Comparison of ENCODE assay signal across 29 cellular contexts in the genomic region with DNA sequence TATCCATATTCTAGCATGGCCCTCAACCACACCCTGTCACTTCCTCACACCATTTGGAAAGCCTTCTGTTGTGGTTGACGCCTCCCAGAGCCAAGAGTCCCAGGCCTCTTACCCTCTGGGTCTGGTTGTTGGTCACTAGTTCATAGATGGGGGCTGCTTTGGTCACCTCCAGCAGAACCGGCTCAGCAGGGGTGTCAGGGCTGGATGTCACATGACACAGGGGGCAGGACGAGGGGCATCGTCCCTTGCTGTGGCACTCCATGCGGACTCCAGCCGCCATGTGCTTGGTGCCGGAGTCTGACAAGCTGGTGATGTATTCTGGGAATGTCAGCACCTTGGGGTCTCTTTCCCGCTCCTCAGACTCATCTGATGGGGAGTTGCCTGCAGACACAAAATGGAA.
"Had no signal": no experiment of that assay in that cellular context is flagged by ENCODE, and none has a peak within 500 bp of the region (broad histone marks: within the 10 kb centered on the region; RNA-seq: fewer than 3 reads in every experiment).

No MANE protein-coding gene starts in this region.

- H3K4me1 ChIP-seq: gastrocnemius medialis had no signal

- H3K4me3 Mint-ChIP-seq: dendritic cell treated with granulocyte-macrophage colony-stimulating factor and Interleukin-4, amounts not matched to agents 40 ng/mL and 50 ng/mL, for 4 days; effector memory CD8-positive, alpha-beta T cell; endodermal cell had no signal

- DNase-seq: colonic mucosa; cortex of kidney; dermis blood vessel endothelial cell; dorsolateral prefrontal cortex; effector CD4-positive, alpha-beta T cell; effector CD8-positive, alpha-beta T cell; effector memory CD4-positive, alpha-beta T cell; effector memory CD8-positive, alpha-beta T cell; endodermal cell; erythroblast; esophagus squamous epithelium; foreskin fibroblast; foreskin keratinocyte; foreskin melanocyte; gastrocnemius medialis; glutamatergic neuron; head of caudate nucleus; heart left ventricle; heart right ventricle had no signal

- H3K27ac Mint-ChIP-seq: dendritic cell treated with granulocyte-macrophage colony-stimulating factor and Interleukin-4, amounts not matched to agents 40 ng/mL and 50 ng/mL, for 4 days; effector memory CD8-positive, alpha-beta T cell; endodermal cell had no signal

- H3K36me3 ChIP-seq: colonic mucosa, esophagus muscularis mucosa, esophagus squamous epithelium, gastrocnemius medialis, gastroesophageal sphincter, heart left ventricle, heart right ventricle had no signal

- H2AFZ ChIP-seq: hepatocyte had no signal

- H3K4me3 ChIP-seq: colonic mucosa, dorsolateral prefrontal cortex, esophagus muscularis mucosa, esophagus squamous epithelium, gastrocnemius medialis, gastroesophageal sphincter, heart left ventricle, heart right ventricle, hepatocyte had no signal

- FAIRE-seq: colon, endometrium, endothelial cell of umbilical vein, frontal cortex had no signal

- H3K4me2 ChIP-seq: hepatocyte had no signal

- H3K27ac ChIP-seq: colonic mucosa, dorsolateral prefrontal cortex, epithelial cell of prostate, esophagus muscularis mucosa, esophagus squamous epithelium, foreskin keratinocyte, gastrocnemius medialis, gastroesophageal sphincter, hepatocyte had no signal

- H3K27me3 ChIP-seq: colonic mucosa, dorsolateral prefrontal cortex had no signal

- H3K9me3 ChIP-seq: colonic mucosa, esophagus muscularis mucosa, esophagus squamous epithelium, gastrocnemius medialis, gastroesophageal sphincter, heart left ventricle, heart right ventricle had no signal

- H3K9me3 Mint-ChIP-seq: dendritic cell treated with granulocyte-macrophage colony-stimulating factor and Interleukin-4, amounts not matched to agents 40 ng/mL and 50 ng/mL, for 4 days; endodermal cell had no signal

- H3K79me2 ChIP-seq: hepatocyte had no signal

- ATAC-seq: effector memory CD8-positive, alpha-beta T cell; esophagus mucosa; foreskin keratinocyte; gastrocnemius medialis; gastroesophageal sphincter had no signal
